1 cellular context compared by ENCODE assay signal in the genomic region with DNA sequence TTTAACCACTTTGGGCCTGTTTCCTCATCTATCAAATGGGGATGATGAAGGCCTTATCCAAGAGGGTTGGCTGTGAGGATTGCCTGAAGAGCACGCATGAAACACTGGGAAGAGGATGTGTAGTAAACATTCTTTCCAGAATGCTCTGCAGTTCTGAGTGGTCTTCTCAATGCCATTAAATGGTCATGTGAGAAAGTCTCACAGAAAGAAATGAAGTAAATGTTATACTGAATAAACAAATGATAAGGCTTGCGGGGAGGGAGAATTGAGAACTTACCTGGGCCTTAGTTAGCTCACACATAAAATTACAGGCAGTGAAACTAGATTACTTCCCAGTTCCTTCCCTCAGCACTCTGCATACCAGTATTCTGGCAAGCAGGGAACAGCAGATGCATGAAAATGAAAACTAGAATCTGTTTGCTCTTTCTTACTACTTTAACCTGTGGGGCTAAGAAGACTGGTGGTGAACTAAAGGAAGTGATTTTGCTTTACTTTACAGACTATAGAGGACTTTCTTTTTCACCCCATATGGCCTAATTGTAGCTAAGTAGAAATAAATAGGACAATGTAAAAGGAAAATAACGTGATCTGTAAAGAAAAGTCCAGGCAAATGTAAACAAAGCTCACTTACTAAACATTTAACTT.
TF ChIP-seq lines count a peak whose summit lies in the region.

No MANE protein-coding gene starts in this region.

TF ChIP-seq in IMR-90, 13 proteins besides CTCF, POLR2A, EP300 and RAD21 (continued from another document):
- TF ChIP-seq CHD1 (IDR thresholded peaks at IDR 0.05; ENCODE audit: low read depth, low read length), result no peak
- TF ChIP-seq MAZ (IDR thresholded peaks at IDR 0.05; ENCODE audit: borderline replicate concordance, low read depth, low read length), result no peak
- no peak for TF ChIP-seq MXI1 (IDR thresholded peaks at IDR 0.05; ENCODE audit: borderline replicate concordance, low read depth, low read length)
- TF ChIP-seq NFE2L2 (IDR thresholded peaks at IDR 0.05; ENCODE audit: low read depth, low read length), result no peak
- no peak for TF ChIP-seq FOS (IDR thresholded peaks at IDR 0.05; ENCODE audit: low read depth, low read length)
